ENCODE assay signal across 9 cellular contexts in genomic region chr6:125750692-125751333, GRCh38. TPM values are rescaled to one million over a fixed set of nuclear protein-coding genes. Genes with fewer than 3 reads are reported as not detected.
DNase-seq lines count a peak whose midpoint lies in the region; ATAC-seq and TF ChIP-seq lines count a peak whose summit lies in the region.
"Had no signal": no experiment of that assay in that cellular context is flagged by ENCODE, and none has a peak within 500 bp of the region (broad histone marks: within the 10 kb centered on the region; RNA-seq: fewer than 3 reads in every experiment).

No MANE protein-coding gene starts in this region.

- ATAC-seq in naive thymus-derived CD8-positive, alpha-beta T cell = no peak
- ATAC-seq in SK-N-SH treated with all-trans-retinoic acid at 6 μM for 48 hours (no peak), HG03432 (IDR thresholded peaks at IDR 0.05; ENCODE audit: unreplicated experiment) (no peak)

- peak overlapping the region; percentile 82 to 94 (median 91) for H3K4me3 Mint-ChIP-seq in CD8-positive, alpha-beta memory T cell
- peak overlapping the region; percentile 98 for H3K4me3 Mint-ChIP-seq in chondrocyte (ENCODE audit: unreplicated experiment)
- H3K4me3 Mint-ChIP-seq in naive thymus-derived CD8-positive, alpha-beta T cell = peak overlapping the region; percentile 87 to 95 (median 92)

- peak overlapping the region; percentile 56 for H3K4me3 ChIP-seq in CD8-positive, alpha-beta memory T cell (ENCODE audit: low read length)
- no peak overlapping the region for H3K4me3 ChIP-seq in KMS-11 (IDR thresholded peaks at IDR 0.05; ENCODE audit: insufficient read depth, low read depth, low read length)

- no peaks in the 10 kb centered on the region for H3K79me2 ChIP-seq in KMS-11 (ENCODE audit: insufficient read depth, low read depth)

- no peak for DNase-seq in CD8-positive, alpha-beta memory T cell
- DNase-seq in chondrocyte (ENCODE audit: low spot score) = no peak
- no peak for DNase-seq in naive thymus-derived CD8-positive, alpha-beta T cell
- no peak for DNase-seq in GM03348 (ENCODE audit: low spot score)
- no peak for DNase-seq in NCI-H187 (lab: John Stamatoyannopoulos, UW)
- DNase-seq: SJCRH30 had no signal

- H3K9ac ChIP-seq in KMS-11 = no peak overlapping the region

- H3K27ac ChIP-seq in CD8-positive, alpha-beta memory T cell (ENCODE audit: low read depth, low read length) = no peak overlapping the region
- H3K27ac ChIP-seq in KMS-11 = no peak overlapping the region
- H3K27ac ChIP-seq: SJCRH30 had no signal

- H4K20me1 ChIP-seq in KMS-11 (ENCODE audit: insufficient read depth) = no peaks in the 10 kb centered on the region

- peaks cover 37% of the 10 kb centered on the region for H3K27me3 ChIP-seq in CD8-positive, alpha-beta memory T cell (ENCODE audit: insufficient read depth, low read length, poor library complexity, severe bottlenecking)
- no peaks in the 10 kb centered on the region for H3K27me3 ChIP-seq in KMS-11 (ENCODE audit: insufficient read depth, low read depth)

- no peak overlapping the region for H2AFZ ChIP-seq in KMS-11 (ENCODE audit: low read depth)

- H3K4me2 ChIP-seq in KMS-11 = peak overlapping the region; percentile 68

- H3K27ac Mint-ChIP-seq in CD8-positive, alpha-beta memory T cell = peak overlapping the region in 7 of 8 donors; percentile 2 to 80 (median 21)
- H3K27ac Mint-ChIP-seq in chondrocyte (ENCODE audit: unreplicated experiment) = peak overlapping the region; percentile 97
- H3K27ac Mint-ChIP-seq in naive thymus-derived CD8-positive, alpha-beta T cell = peak overlapping the region in 4 of 10 donors; percentile 18 to 88 (median 54)

- TF ChIP-seq CTCF in KMS-11 (conservative IDR thresholded peaks at IDR 0.05; ENCODE audit: low read depth, low read length) (no peak), chondrocyte (IDR thresholded peaks at IDR 0.05) (no peak)

- H3K36me3 Mint-ChIP-seq in CD8-positive, alpha-beta memory T cell = peaks cover 0 to 8% (median 0%) of the 10 kb centered on the region in 3 donors
- H3K36me3 Mint-ChIP-seq in chondrocyte (ENCODE audit: low read depth) = peaks cover 20% of the 10 kb centered on the region
- H3K36me3 Mint-ChIP-seq in naive thymus-derived CD8-positive, alpha-beta T cell = no peaks in the 10 kb centered on the region

- POLR2A ChIA-PET in CD8-positive, alpha-beta memory T cell (lab: Charles Lee) = no interaction called here
- POLR2A ChIA-PET in naive thymus-derived CD8-positive, alpha-beta T cell (lab: Charles Lee) = no interaction called here

- no peaks in the 10 kb centered on the region for H3K9me3 Mint-ChIP-seq in CD8-positive, alpha-beta memory T cell
- H3K9me3 Mint-ChIP-seq in chondrocyte (ENCODE audit: low read depth) = no peaks in the 10 kb centered on the region
- H3K9me3 Mint-ChIP-seq in naive thymus-derived CD8-positive, alpha-beta T cell = no peaks in the 10 kb centered on the region

- CTCF ChIA-PET in CD8-positive, alpha-beta memory T cell (lab: Charles Lee) = interaction anchor here (7.7 kb wide), 1 partner anchor 439 kb away, joined by 60 read pairs; no protein-coding TSS in a partner anchor

- H3K4me1 Mint-ChIP-seq in CD8-positive, alpha-beta memory T cell = peaks cover 32 to 49% (median 42%) of the 10 kb centered on the region in 3 donors
- H3K4me1 Mint-ChIP-seq in chondrocyte (ENCODE audit: low read depth) = peaks cover 74% of the 10 kb centered on the region
- peaks cover 17 to 42% (median 35%) of the 10 kb centered on the region in 4 donors for H3K4me1 Mint-ChIP-seq in naive thymus-derived CD8-positive, alpha-beta T cell

- H3K36me3 ChIP-seq in CD8-positive, alpha-beta memory T cell (ENCODE audit: insufficient read depth, low read length) = no peaks in the 10 kb centered on the region
- H3K36me3 ChIP-seq in KMS-11 (ENCODE audit: insufficient read depth) = no peaks in the 10 kb centered on the region
- H3K36me3 ChIP-seq: SJCRH30 had no signal

- H3K4me1 ChIP-seq in CD8-positive, alpha-beta memory T cell (ENCODE audit: insufficient read depth, low read length) = peaks cover 26% of the 10 kb centered on the region
- H3K4me1 ChIP-seq in KMS-11 (ENCODE audit: low read depth, poor library complexity, severe bottlenecking) = peaks cover 16% of the 10 kb centered on the region

- no peaks in the 10 kb centered on the region for H3K9me3 ChIP-seq in CD8-positive, alpha-beta memory T cell (ENCODE audit: low read length)
- H3K9me3 ChIP-seq: SJCRH30 had no signal

- peaks cover 48 to 76% of the 10 kb centered on the region in 2 donors for H3K27me3 Mint-ChIP-seq in CD8-positive, alpha-beta memory T cell
- H3K27me3 Mint-ChIP-seq in chondrocyte (ENCODE audit: low read depth) = no peaks in the 10 kb centered on the region
- H3K27me3 Mint-ChIP-seq in naive thymus-derived CD8-positive, alpha-beta T cell = peaks cover 18 to 45% (median 27%) of the 10 kb centered on the region in 5 donors

TF ChIP-seq in SK-N-SH treated with all-trans-retinoic acid at 6 μM for 48 hours, 23 proteins besides CTCF, POLR2A, EP300 and RAD21:
- TF ChIP-seq CREB5 (CRISPR knock-in tag; IDR thresholded peaks at IDR 0.05; ENCODE audit: low read depth) = no peak
- no peak for TF ChIP-seq ZFP3 (CRISPR knock-in tag; IDR thresholded peaks at IDR 0.05)
- TF ChIP-seq ZNF565 (CRISPR knock-in tag; conservative IDR thresholded peaks at IDR 0.05; ENCODE audit: low read depth) = no peak
- TF ChIP-seq ZNF70 (CRISPR knock-in tag; IDR thresholded peaks at IDR 0.05) = no peak
- no peak for TF ChIP-seq ARNTL (CRISPR knock-in tag; IDR thresholded peaks at IDR 0.05; ENCODE audit: borderline replicate concordance, low read depth)

RNA-seq across cellular contexts. Expression of gene HEY2, which starts 1.4 kb away (rescaled TPM):
- total RNA-seq in CD8-positive, alpha-beta memory T cell = under 1 TPM; 0.09 TPM
- 0.20 TPM for polyA plus RNA-seq in CD8-positive, alpha-beta memory T cell
- 17.6 to 43.0 TPM (median 41.2 TPM) in 3 replicates for total RNA-seq in chondrocyte
- total RNA-seq in naive thymus-derived CD8-positive, alpha-beta T cell = under 1 TPM; 0.33 to 0.60 TPM
- under 1 TPM; 0.18 to 0.32 (median 0.27) TPM for polyA plus RNA-seq in naive thymus-derived CD8-positive, alpha-beta T cell

RNA-seq across cellular contexts. Expression of gene NCOA7, which starts 39.9 kb away (rescaled TPM):
- total RNA-seq in CD8-positive, alpha-beta memory T cell = 10 to 100 TPM; 54.7 to 62.5 TPM
- polyA plus RNA-seq in CD8-positive, alpha-beta memory T cell = 38.3 TPM
- 49.6 to 80.7 TPM (median 74.9 TPM) in 3 replicates for total RNA-seq in chondrocyte
- 10 to 100 TPM; 44.4 to 48.0 TPM for total RNA-seq in naive thymus-derived CD8-positive, alpha-beta T cell
- 10 to 100 TPM in 2 of 3 donors, 1 to 10 TPM in 1; 9.4 to 16.5 (median 13.5) TPM for polyA plus RNA-seq in naive thymus-derived CD8-positive, alpha-beta T cell

Comparison
In these comparisons a context has a peak if more than half of its experiments do, and no peak if none do; other contexts are left out.
1. RNA of gene HEY2, which starts 1.4 kb away (total RNA-seq): 17.6 to 43.0 TPM in chondrocyte; 0.33 to 0.60 TPM in naive thymus-derived CD8-positive, alpha-beta T cell and 0.09 TPM in CD8-positive, alpha-beta memory T cell; every median in the first group is over 10 times any median in the second.
2. Peak in every context shown above with its lines, with median percentiles within 50 percentile points of each other: H3K4me3 Mint-ChIP-seq.